ENCODE assay signal across 8 cellular contexts in genomic region chr14:54627718-54628345, GRCh38.
A peak's percentile ranks its signal among the peaks of the same experiment; 100 is the strongest.
DNase-seq lines count a peak whose midpoint lies in the region; ATAC-seq and TF ChIP-seq lines count a peak whose summit lies in the region.

No MANE protein-coding gene starts in this region.

- POLR2A ChIA-PET in IMR-90 (lab: Charles Lee; ENCODE audit: unreplicated experiment) = no interaction called here

- intact Hi-C loops in CD14-positive monocyte (cut with micrococcal nuclease) = no loop called here
- intact Hi-C loops in IMR-90 (cut with micrococcal nuclease) = loop anchor here (5.0 kb wide), 2 partner anchors 61 to 144 kb away; partner anchors contain the start of gene SAMD4A
- intact Hi-C loops in adrenal gland (cut with DNase I) = loop anchor here in 1 of 2 donors (10.0 kb wide), 1 partner anchor 53 kb away; no protein-coding TSS in a partner anchor

- peak overlapping the region; percentile 77; the same call in 1 of the 2 replicates for H2BK20ac ChIP-seq in IMR-90 (ENCODE audit: low read depth, low read length)

- 43% methylated on average over 4 of the region's 11 CpGs; no CpG with 5 or more reads in 1 of the 2 experiments for WGBS in IMR-90 (ENCODE audit: extremely low coverage in 2 of 2, insufficient read length in 1 of 2), 2 experiments
- 59 to 60% (median 60%) methylated on average over 11 of the region's 11 CpGs for WGBS in adrenal gland, 4 donors

- TF ChIP-seq POLR2A in IMR-90 (IDR thresholded peaks at IDR 0.05; ENCODE audit: low read depth, low read length) (no peak), adrenal gland (IDR thresholded peaks at IDR 0.05) (no peak)

- peak overlapping the region; percentile 77 to 90 for H3K4me3 Mint-ChIP-seq in CD14-positive monocyte

- H3K36me3 ChIP-seq in IMR-90 (ENCODE audit: control insufficient read depth, insufficient read depth, low read length) = no peaks in the 10 kb centered on the region; the same call in 1 of the 2 replicates
- no peaks in the 10 kb centered on the region for H3K36me3 ChIP-seq in adrenal gland (replicated peaks in 1 of 2)

- peak overlapping the region; percentile 85 for H2BK120ac ChIP-seq in IMR-90 (ENCODE audit: low read depth, low read length)

- peak overlapping the region; percentile 79 for H4K5ac ChIP-seq in IMR-90 (ENCODE audit: low read depth, low read length)

- H3K9ac ChIP-seq in IMR-90 (ENCODE audit: low read depth, low read length) = peak overlapping the region; percentile 88; the same call in 1 of the 2 replicates

- in situ Hi-C loops in IMR-90 (cut with MboI; ENCODE audit: low sequenced_read_pairs) = no loop called here

- H3K23ac ChIP-seq in IMR-90 (ENCODE audit: low read depth, low read length) = peak overlapping the region; percentile 75; the same call in 1 of the 2 replicates

- H3K4me2 ChIP-seq in IMR-90 (ENCODE audit: low read depth, low read length) = peak overlapping the region; percentile 97

- peaks cover 0 to 3% (median 0%) of the 10 kb centered on the region in 7 donors for H3K9me3 Mint-ChIP-seq in CD14-positive monocyte

- DNase-seq in CD14-positive monocyte (ENCODE audit: low spot score) = no peak
- DNase-seq in IMR-90 = peak; percentile 69
- DNase-seq in adrenal gland = peak in 3 of 7 donors; percentile 28 to 40 (median 29)
- DNase-seq in hepatic stellate cell (ENCODE audit: low spot score) = peak; percentile 72
- DNase-seq in NCI-H146 (lab: John Stamatoyannopoulos, UW) = no peak
- no peak for DNase-seq in NCI-H2081 treated with DMSO at 0.1 percent for 48 hours (lab: John Stamatoyannopoulos, UW)

- peaks cover 0 to 2% (median 0%) of the 10 kb centered on the region in 3 donors for H3K27me3 Mint-ChIP-seq in CD14-positive monocyte (ENCODE audit: low read depth in 3 of 3)

- peak overlapping the region; percentile 95 for H3K14ac ChIP-seq in IMR-90 (replicated peaks; ENCODE audit: low read depth, low read length)

- dilution Hi-C loops in IMR-90 (cut with HindIII; ENCODE audit: low sequenced_read_pairs, unreplicated experiment) = no loop called here

- H3K9me3 ChIP-seq in IMR-90 (ENCODE audit: control insufficient read depth, insufficient read depth, low read length) = no peaks in the 10 kb centered on the region
- peaks cover 0 to 4% (median 0%) of the 10 kb centered on the region in 3 donors for H3K9me3 ChIP-seq in adrenal gland (replicated peaks in 1 of 3)

- no peak for TF ChIP-seq RAD21 in IMR-90 (IDR thresholded peaks at IDR 0.05; ENCODE audit: low read length)

- no peak overlapping the region for H3K4me3 ChIP-seq in IMR-90 (ENCODE audit: insufficient read depth, low read depth, low read length)
- peak overlapping the region in 1 of 4 donors; percentile 17 for H3K4me3 ChIP-seq in adrenal gland
- H3K4me3 ChIP-seq in skin epidermis = peak overlapping the region in 4 of 7 experiments; percentile 3 to 18 (median 10)

- H2BK5ac ChIP-seq in IMR-90 (ENCODE audit: low read depth, low read length, poor library complexity, severe bottlenecking) = peak overlapping the region; percentile 92

- TF ChIP-seq CTCF in CD14-positive monocyte (IDR thresholded peaks at IDR 0.05) = no peak
- no peak for TF ChIP-seq CTCF in IMR-90 (conservative IDR thresholded peaks at IDR 0.05; ENCODE audit: low read depth, low read length)
- TF ChIP-seq CTCF in adrenal gland (IDR thresholded peaks at IDR 0.05) = no peak

- CTCF ChIA-PET in IMR-90 (lab: Yijun Ruan, JAX) = interaction anchor here (1.3 kb wide), 1 partner anchor 12 kb away, joined by 3 read pairs; no protein-coding TSS in a partner anchor

- H2AFZ ChIP-seq in IMR-90 (replicated peaks; ENCODE audit: low read length, poor library complexity) = peak overlapping the region; percentile 33

- peaks cover 34% of the 10 kb centered on the region for H4K20me1 ChIP-seq in IMR-90 (ENCODE audit: insufficient read depth, low read length)

- peak overlapping the region; percentile 97; the same call in 1 of the 2 replicates for H3K27ac ChIP-seq in IMR-90 (ENCODE audit: insufficient read depth, low read length)
- H3K27ac ChIP-seq in adrenal gland = peak overlapping the region in 4 of 5 donors; percentile 26 to 84 (median 72)
- peak overlapping the region in 20 of 21 experiments; percentile 45 to 91 (median 74) for H3K27ac ChIP-seq in skin epidermis

- no peak overlapping the region for H2AK9ac ChIP-seq in IMR-90 (replicated peaks; ENCODE audit: low read depth, low read length, poor library complexity)

- H2AK5ac ChIP-seq in IMR-90 (ENCODE audit: low read depth, low read length) = peak overlapping the region; percentile 87

- H3K27ac Mint-ChIP-seq in CD14-positive monocyte = peak overlapping the region; percentile 68 to 90 (median 88)

- no TSS peak for BruUV-seq in IMR-90 (replicated peaks; lab: Mats Ljungman, UMichigan)

- peak overlapping the region; percentile 15 to 76; a peak in 2 of 4 replicates for H4K8ac ChIP-seq in IMR-90 (ENCODE audit: low read depth in 2 of 2, low read length in 2 of 2)

- peak overlapping the region; percentile 95 for H3K18ac ChIP-seq in IMR-90 (ENCODE audit: low read depth, low read length)

- peaks cover 28 to 89% of the 10 kb centered on the region in 2 experiments for H3K79me1 ChIP-seq in IMR-90 (ENCODE audit: low read depth in 1 of 2, low read length in 2 of 2)

- ATAC-seq in GM21381 (IDR thresholded peaks at IDR 0.05; ENCODE audit: unreplicated experiment) (peak; percentile 65), IMR-90 (ENCODE audit: low read depth) (peak; percentile 51)

- H3K27me3 ChIP-seq in IMR-90 (ENCODE audit: control insufficient read depth, insufficient read depth, low read length) = no peaks in the 10 kb centered on the region
- H3K27me3 ChIP-seq in adrenal gland = no peaks in the 10 kb centered on the region

- H3K4ac ChIP-seq in IMR-90 (ENCODE audit: low read depth, low read length) = peak overlapping the region; percentile 82

- peaks cover 30% of the 10 kb centered on the region for H3K9me1 ChIP-seq in IMR-90 (ENCODE audit: insufficient read depth, low read length)

- H3K4me1 Mint-ChIP-seq in CD14-positive monocyte = peaks cover 52% of the 10 kb centered on the region

- H2BK15ac ChIP-seq in IMR-90 (ENCODE audit: low read depth, low read length) = peak overlapping the region; percentile 93; the same call in 2 of the 3 replicates

- H3K4me1 ChIP-seq in IMR-90 (ENCODE audit: control insufficient read depth, insufficient read depth, low read length) = peaks cover 25% of the 10 kb centered on the region
- H3K4me1 ChIP-seq in adrenal gland (replicated peaks in 1 of 2) = peaks cover 0 to 16% of the 10 kb centered on the region in 2 donors

- H4K91ac ChIP-seq in IMR-90 (ENCODE audit: insufficient read depth, low read depth, low read length) = peak overlapping the region; percentile 47; the same call in 1 of the 2 replicates

- H3K56ac ChIP-seq in IMR-90 (ENCODE audit: extremely low read depth, insufficient read depth, low read length) = peak overlapping the region; percentile 35; the same call in 1 of the 2 replicates

- H3K36me3 Mint-ChIP-seq in CD14-positive monocyte = no peaks in the 10 kb centered on the region

TF ChIP-seq in IMR-90, 13 proteins besides CTCF, POLR2A, EP300 and RAD21:
- TF ChIP-seq USF2 (IDR thresholded peaks at IDR 0.05; ENCODE audit: low read depth, low read length) (0 out of 2 replicates have a peak, but pooled peaks have one; percentile 18), CEBPB (IDR thresholded peaks at IDR 0.05; ENCODE audit: low read depth, low read length) (no peak), RFX5 (IDR thresholded peaks at IDR 0.05; ENCODE audit: low read depth, low read length) (0 out of 2 replicates have a peak, but pooled peaks have one; percentile 3), FOS (IDR thresholded peaks at IDR 0.05; ENCODE audit: low read depth, low read length) (no peak), MXI1 (IDR thresholded peaks at IDR 0.05; ENCODE audit: borderline replicate concordance, low read depth, low read length) (no peak)

Comparison
In these comparisons a context has a peak if more than half of its experiments do, and no peak if none do; other contexts are left out.
1. DNase-seq: peak in IMR-90 (single experiment) and hepatic stellate cell (single experiment); none in CD14-positive monocyte (single experiment), NCI-H146 (single experiment) and NCI-H2081 treated with DMSO at 0.1 percent for 48 hours (single experiment).
2. Peak in every context shown above with its lines, with median percentiles within 50 percentile points of each other: H3K27ac ChIP-seq.